In the genomic region with DNA sequence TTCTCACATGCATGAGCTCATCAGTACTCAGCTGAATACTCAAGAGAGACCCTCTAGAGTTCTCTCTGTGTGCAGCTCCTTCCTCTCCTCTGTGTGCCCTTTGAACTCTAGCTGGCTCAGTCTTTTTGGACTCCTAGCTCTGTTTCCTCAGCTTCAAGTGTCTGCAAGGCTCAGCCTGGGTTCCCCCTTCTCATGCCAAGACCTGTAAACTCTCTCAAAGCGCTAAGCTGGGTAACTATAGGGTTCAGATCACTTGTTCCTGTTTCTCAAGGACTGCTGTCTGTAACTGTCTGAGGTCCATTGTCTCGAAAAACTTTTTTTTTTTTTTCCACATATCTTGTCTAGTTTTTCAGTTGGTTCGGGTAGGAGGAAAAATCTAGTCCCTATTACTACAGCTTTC, we compare ENCODE assay signal across 32 cellular contexts. TPM values are rescaled to one million over a fixed set of nuclear protein-coding genes. Genes with fewer than 3 reads are reported as not detected.
"Had no signal": no experiment of that assay in that cellular context is flagged by ENCODE, and none has a peak within 500 bp of the region (broad histone marks: within the 10 kb centered on the region; RNA-seq: fewer than 3 reads in every experiment).

No MANE protein-coding gene starts in this region.

- H3K4me3 ChIP-seq: adrenal gland, body of pancreas, esophagus squamous epithelium, heart right ventricle, lung, skin epidermis, testis, transverse colon, vagina had no signal

- H3K27ac ChIP-seq: adrenal gland, body of pancreas, esophagus squamous epithelium, heart right ventricle, neutrophil, skin epidermis, testis, transverse colon, vagina, VCaP had no signal

- H3K9me3 ChIP-seq: adrenal gland, body of pancreas, esophagus squamous epithelium, heart right ventricle, neutrophil, testis, transverse colon, vagina had no signal

- H3K36me3 ChIP-seq: adrenal gland, esophagus squamous epithelium, heart right ventricle, neutrophil, transverse colon, vagina had no signal

- DNase-seq: activated CD4-positive, alpha-beta T cell treated with anti-CD3 and anti-CD28 coated beads for 48 hours; activated CD4-positive, alpha-beta T cell treated with anti-CD3 and anti-CD28 coated beads, Interleukin-2, amount 50 U/mL, for 48 hours; activated CD8-positive, alpha-beta memory T cell treated with anti-CD3 and anti-CD28 coated beads for 24 hours; activated effector memory CD4-positive, alpha-beta T cell treated with Interleukin-2 at 50 U/mL for 16 hours; activated naive CD4-positive, alpha-beta T cell treated with Interleukin-2 at 50 U/mL for 16 hours; activated naive CD8-positive, alpha-beta T cell treated with anti-CD3 and anti-CD28 coated beads for 36 hours; adrenal gland; aorta; body of pancreas; dermis blood vessel endothelial cell; effector CD4-positive, alpha-beta T cell; esophagus squamous epithelium; foreskin melanocyte; heart right ventricle; nephron progenitor cell; stimulated activated CD4-positive, alpha-beta T cell treated with anti-CD3 and anti-CD28 coated beads, Interleukin-12 subunit alpha, Interleukin-12 subunit beta, amount 100 ng/mL, for 4 hours; stimulated activated CD4-positive, alpha-beta T cell treated with anti-CD3 and anti-CD28 coated beads, Interleukin-4, amount 100 ng/mL, for 1 hour; stimulated activated naive CD8-positive, alpha-beta T cell treated with anti-CD3 and anti-CD28 coated beads, Interleukin-15, Interleukin-2, amounts not matched to agents 100 U/mL and 50 U/mL, for 24 hours; testis; transverse colon had no signal

- H3K27me3 ChIP-seq: adrenal gland, body of pancreas, esophagus squamous epithelium, neutrophil, testis, transverse colon, vagina had no signal

- H3K4me1 ChIP-seq: adrenal gland, body of pancreas, esophagus squamous epithelium, testis, transverse colon, vagina had no signal

- ATAC-seq: body of pancreas; heart right ventricle; sciatic nerve; stimulated activated naive CD8-positive, alpha-beta T cell treated with anti-CD3 and anti-CD28 coated beads, Interleukin-15, Interleukin-2, amounts not matched to agents 100 U/mL and 50 U/mL, for 24 hours had no signal

RNA-seq across cellular contexts. Expression of gene PPP1R17, which starts 46.7 kb away (rescaled TPM):
- total RNA-seq: activated naive CD8-positive, alpha-beta T cell treated with anti-CD3 and anti-CD28 coated beads for 36 hours; aorta; body of pancreas; dermis blood vessel endothelial cell; esophagus squamous epithelium; glomerular endothelial cell; heart right ventricle; kidney epithelial cell; lung; mesenteric fat pad; mucosa of gallbladder; osteocyte; renal cortical epithelial cell; sciatic nerve; transverse colon; vagina had no signal
- polyA plus RNA-seq: aorta, heart right ventricle had no signal
